In genomic region chr1:154755858-154756730, GRCh38 we compare ENCODE assay signal across 15 cellular contexts.
A peak's percentile ranks its signal among the peaks of the same experiment; 100 is the strongest.
DNase-seq lines count a peak whose midpoint lies in the region; ATAC-seq and TF ChIP-seq lines count a peak whose summit lies in the region.
"Had no signal": no experiment of that assay in that cellular context is flagged by ENCODE, and none has a peak within 500 bp of the region (broad histone marks: within the 10 kb centered on the region; RNA-seq: fewer than 3 reads in every experiment).

No MANE protein-coding gene starts in this region.

- no peak overlapping the region for H3K4me3 ChIP-seq in brain microvascular endothelial cell (ENCODE audit: low read depth, low read length)
- H3K4me3 ChIP-seq: heart left ventricle, lung, thoracic aorta had no signal

- H3K9me3 Mint-ChIP-seq in activated CD4-positive, alpha-beta memory T cell treated with anti-CD3 and anti-CD28 coated beads for 36 hours, result no peaks in the 10 kb centered on the region
- no peaks in the 10 kb centered on the region for H3K9me3 Mint-ChIP-seq in activated CD4-positive, alpha-beta memory T cell treated with anti-CD3 and anti-CD28 coated beads, Interleukin-2, amount 10 ng/mL, durations not matched to agents 7 days and 5 days
- H3K9me3 Mint-ChIP-seq: activated B cell treated with CpG ODN at 0.5 μM for 24 hours had no signal

- POLR2A ChIA-PET in activated CD4-positive, alpha-beta memory T cell treated with anti-CD3 and anti-CD28 coated beads for 36 hours (lab: Charles Lee), result interaction anchor here (0.6 kb wide), 1 partner anchor 344 kb away, joined by 4 read pairs; no protein-coding TSS in a partner anchor
- POLR2A ChIA-PET in activated CD4-positive, alpha-beta memory T cell treated with anti-CD3 and anti-CD28 coated beads, Interleukin-2, amount 10 ng/mL, durations not matched to agents 7 days and 5 days (lab: Charles Lee), result no interaction called here

- H3K36me3 Mint-ChIP-seq in activated CD4-positive, alpha-beta memory T cell treated with anti-CD3 and anti-CD28 coated beads for 36 hours, result no peaks in the 10 kb centered on the region
- no peaks in the 10 kb centered on the region for H3K36me3 Mint-ChIP-seq in activated CD4-positive, alpha-beta memory T cell treated with anti-CD3 and anti-CD28 coated beads, Interleukin-2, amount 10 ng/mL, durations not matched to agents 7 days and 5 days (ENCODE audit: low read depth)

- H3K4me3 Mint-ChIP-seq in activated CD4-positive, alpha-beta memory T cell treated with anti-CD3 and anti-CD28 coated beads for 36 hours, result no peak overlapping the region
- H3K4me3 Mint-ChIP-seq in activated CD4-positive, alpha-beta memory T cell treated with anti-CD3 and anti-CD28 coated beads, Interleukin-2, amount 10 ng/mL, durations not matched to agents 7 days and 5 days, result no peak overlapping the region
- H3K4me3 Mint-ChIP-seq: activated B cell treated with CpG ODN at 0.5 μM for 24 hours, B cell, IgD-negative memory B cell had no signal

- H3K36me3 ChIP-seq in brain microvascular endothelial cell (replicated peaks), result no peaks in the 10 kb centered on the region
- H3K36me3 ChIP-seq: heart left ventricle, thoracic aorta had no signal

- H3K4me1 Mint-ChIP-seq in activated CD4-positive, alpha-beta memory T cell treated with anti-CD3 and anti-CD28 coated beads for 36 hours (ENCODE audit: low read depth), result peaks cover 65% of the 10 kb centered on the region
- H3K4me1 Mint-ChIP-seq in activated CD4-positive, alpha-beta memory T cell treated with anti-CD3 and anti-CD28 coated beads, Interleukin-2, amount 10 ng/mL, durations not matched to agents 7 days and 5 days, result peaks cover 42% of the 10 kb centered on the region
- H3K4me1 Mint-ChIP-seq: activated B cell treated with CpG ODN at 0.5 μM for 24 hours, B cell had no signal

- TF ChIP-seq CTCF in brain microvascular endothelial cell (IDR thresholded peaks at IDR 0.05; ENCODE audit: low read depth, low read length, missing control alignments), result no peak

- H3K27me3 Mint-ChIP-seq in activated CD4-positive, alpha-beta memory T cell treated with anti-CD3 and anti-CD28 coated beads for 36 hours, result no peaks in the 10 kb centered on the region
- H3K27me3 Mint-ChIP-seq in activated CD4-positive, alpha-beta memory T cell treated with anti-CD3 and anti-CD28 coated beads, Interleukin-2, amount 10 ng/mL, durations not matched to agents 7 days and 5 days, result peaks cover 42% of the 10 kb centered on the region

- H3K27me3 ChIP-seq in brain microvascular endothelial cell (replicated peaks), result peaks cover 7% of the 10 kb centered on the region

- peak overlapping the region; percentile 52 for H3K27ac Mint-ChIP-seq in activated CD4-positive, alpha-beta memory T cell treated with anti-CD3 and anti-CD28 coated beads for 36 hours
- no peak overlapping the region for H3K27ac Mint-ChIP-seq in activated CD4-positive, alpha-beta memory T cell treated with anti-CD3 and anti-CD28 coated beads, Interleukin-2, amount 10 ng/mL, durations not matched to agents 7 days and 5 days
- H3K27ac Mint-ChIP-seq: activated B cell treated with CpG ODN at 0.5 μM for 24 hours, B cell, IgD-negative memory B cell had no signal

- intact Hi-C loops in activated CD4-positive, alpha-beta memory T cell treated with anti-CD3 and anti-CD28 coated beads for 36 hours (cut with micrococcal nuclease), result loop anchor here (5.0 kb wide), 1 partner anchor 259 kb away; no protein-coding TSS in a partner anchor
- intact Hi-C loops in posterior cingulate gyrus (cut with DNase I), result no loop called here

- in situ Hi-C loops in brain microvascular endothelial cell (cut with HindIII; ENCODE audit: low pct_ligation_motif_present, low sequenced_read_pairs), result no loop called here

- CTCF ChIA-PET in activated CD4-positive, alpha-beta memory T cell treated with anti-CD3 and anti-CD28 coated beads for 36 hours (lab: Charles Lee), result no interaction called here
- CTCF ChIA-PET in activated CD4-positive, alpha-beta memory T cell treated with anti-CD3 and anti-CD28 coated beads, Interleukin-2, amount 10 ng/mL, durations not matched to agents 7 days and 5 days (lab: Charles Lee), result no interaction called here

- DNase-seq in activated CD4-positive, alpha-beta memory T cell treated with anti-CD3 and anti-CD28 coated beads for 36 hours, result peak; percentile 68
- DNase-seq in activated CD4-positive, alpha-beta memory T cell treated with anti-CD3 and anti-CD28 coated beads, Interleukin-2, amount 10 ng/mL, durations not matched to agents 7 days and 5 days, result no peak
- DNase-seq in LoVo (ENCODE audit: low spot score) (peak; percentile 44), brain microvascular endothelial cell (peak; percentile 68), NCI-H2227 (lab: John Stamatoyannopoulos, UW; ENCODE audit: unreplicated experiment) (no peak), posterior cingulate gyrus (no peak)
- DNase-seq in stimulated activated naive CD8-positive, alpha-beta T cell treated with anti-CD3 and anti-CD28 coated beads, Interleukin-15, Interleukin-2, amounts not matched to agents 100 U/mL and 50 U/mL, for 24 hours, result peak; percentile 42
- DNase-seq: activated B cell treated with CpG ODN at 0.5 μM for 24 hours, heart left ventricle, NCI-H2081 treated with DMSO at 0.1 percent for 48 hours had no signal

- no peak overlapping the region for H3K27ac ChIP-seq in brain microvascular endothelial cell
- H3K27ac ChIP-seq: heart left ventricle, thoracic aorta had no signal

- ATAC-seq in stimulated activated naive CD8-positive, alpha-beta T cell treated with anti-CD3 and anti-CD28 coated beads, Interleukin-15, Interleukin-2, amounts not matched to agents 100 U/mL and 50 U/mL, for 24 hours, result peak; percentile 11
- no peak for ATAC-seq in GM19328 (IDR thresholded peaks at IDR 0.05; ENCODE audit: unreplicated experiment)

Comparison
In these comparisons a context has a peak if more than half of its experiments do, and no peak if none do; other contexts are left out.
1. DNase-seq: peak in activated CD4-positive, alpha-beta memory T cell treated with anti-CD3 and anti-CD28 coated beads for 36 hours (single experiment), LoVo (single experiment), brain microvascular endothelial cell (single experiment) and stimulated activated naive CD8-positive, alpha-beta T cell treated with anti-CD3 and anti-CD28 coated beads, Interleukin-15, Interleukin-2, amounts not matched to agents 100 U/mL and 50 U/mL, for 24 hours (single experiment); none in activated CD4-positive, alpha-beta memory T cell treated with anti-CD3 and anti-CD28 coated beads, Interleukin-2, amount 10 ng/mL, durations not matched to agents 7 days and 5 days (single experiment), NCI-H2227 (single experiment) and posterior cingulate gyrus (0 of 10).